20 cellular contexts compared by ENCODE assay signal in the genomic region with DNA sequence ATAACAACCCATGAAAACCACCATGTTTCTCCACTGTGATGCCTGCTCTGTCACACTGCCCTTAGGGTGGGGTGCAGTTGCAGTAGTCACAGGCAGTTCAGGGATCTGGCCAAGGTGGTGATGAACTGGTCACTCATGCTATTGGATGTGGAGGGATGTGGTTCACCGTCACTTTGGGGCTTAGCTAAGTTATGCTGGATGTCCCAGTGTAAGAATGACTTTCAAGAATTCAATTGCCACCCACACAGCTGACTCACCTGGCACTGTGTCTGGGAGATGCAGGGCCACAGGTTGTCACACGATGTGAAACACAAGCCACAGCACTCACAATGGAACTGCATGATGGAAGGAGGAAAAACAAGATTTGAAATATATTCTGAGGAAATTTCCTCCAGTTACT.
DNase-seq lines count a peak whose midpoint lies in the region; ATAC-seq lines count a peak whose summit lies in the region.
"Had no signal": no experiment of that assay in that cellular context is flagged by ENCODE, and none has a peak within 500 bp of the region (broad histone marks: within the 10 kb centered on the region; RNA-seq: fewer than 3 reads in every experiment).

No MANE protein-coding gene starts in this region.

- peak; percentile 67 for DNase-seq in activated CD4-positive, alpha-beta T cell treated with anti-CD3 and anti-CD28 coated beads for 48 hours
- no peak for DNase-seq in activated CD4-positive, alpha-beta T cell treated with anti-CD3 and anti-CD28 coated beads, Interleukin-2, amount 50 U/mL, for 1 hour
- DNase-seq in Daoy (ENCODE audit: low read depth) (peak; percentile 3), GF-D8 (lab: John Stamatoyannopoulos, UW) (no peak)
- DNase-seq in activated naive CD8-positive, alpha-beta T cell treated with anti-CD3 and anti-CD28 coated beads for 36 hours: peak; percentile 9
- peak; percentile 19 to 20 for DNase-seq in stimulated activated CD4-positive, alpha-beta T cell treated with anti-CD3 and anti-CD28 coated beads, Interleukin-2, amount 100 ng/mL, for 24 hours
- DNase-seq: activated effector memory CD4-positive, alpha-beta T cell treated with anti-CD3 and anti-CD28 coated beads, Interleukin-2, amount 50 U/mL, for 16 hours; anterior cingulate cortex; DMS79 treated with DMSO at 0.1 percent for 48 hours; glutamatergic neuron; KG1; mesenchymal stem cell; MV-4-11; naive B cell; NCI-H1694; NCI-H69; SK-N-SH; WERI-Rb-1 had no signal

- no peak overlapping the region for H3K4me3 Mint-ChIP-seq in activated naive CD8-positive, alpha-beta T cell treated with anti-CD3 and anti-CD28 coated beads for 36 hours
- H3K4me3 Mint-ChIP-seq: naive B cell had no signal

- H3K9me3 Mint-ChIP-seq in activated naive CD8-positive, alpha-beta T cell treated with anti-CD3 and anti-CD28 coated beads for 36 hours: no peaks in the 10 kb centered on the region

- no peak for ATAC-seq in GM19023 (IDR thresholded peaks at IDR 0.05; ENCODE audit: unreplicated experiment)
- no peak for ATAC-seq in GM19324 (IDR thresholded peaks at IDR 0.05; ENCODE audit: low FRiP score, unreplicated experiment)

- no peak overlapping the region for H3K27ac Mint-ChIP-seq in activated naive CD8-positive, alpha-beta T cell treated with anti-CD3 and anti-CD28 coated beads for 36 hours
- H3K27ac Mint-ChIP-seq: naive B cell had no signal

- peaks cover 2% of the 10 kb centered on the region for H3K4me1 Mint-ChIP-seq in activated naive CD8-positive, alpha-beta T cell treated with anti-CD3 and anti-CD28 coated beads for 36 hours
- H3K4me1 Mint-ChIP-seq: naive B cell had no signal

- no peaks in the 10 kb centered on the region for H3K36me3 Mint-ChIP-seq in activated naive CD8-positive, alpha-beta T cell treated with anti-CD3 and anti-CD28 coated beads for 36 hours

- H3K27me3 Mint-ChIP-seq in activated naive CD8-positive, alpha-beta T cell treated with anti-CD3 and anti-CD28 coated beads for 36 hours: no peaks in the 10 kb centered on the region

Comparison
In these comparisons a context has a peak if more than half of its experiments do, and no peak if none do; other contexts are left out.
1. DNase-seq: peak in activated CD4-positive, alpha-beta T cell treated with anti-CD3 and anti-CD28 coated beads for 48 hours (single experiment), Daoy (single experiment), activated naive CD8-positive, alpha-beta T cell treated with anti-CD3 and anti-CD28 coated beads for 36 hours (single experiment) and stimulated activated CD4-positive, alpha-beta T cell treated with anti-CD3 and anti-CD28 coated beads, Interleukin-2, amount 100 ng/mL, for 24 hours (2 of 2); none in activated CD4-positive, alpha-beta T cell treated with anti-CD3 and anti-CD28 coated beads, Interleukin-2, amount 50 U/mL, for 1 hour (single experiment) and GF-D8 (single experiment).